15 cellular contexts compared by ENCODE assay signal in genomic region chr2:233764264-233764663, GRCh38. TPM values are rescaled to one million over a fixed set of nuclear protein-coding genes. Genes with fewer than 3 reads are reported as not detected.
A peak's percentile ranks its signal among the peaks of the same experiment; 100 is the strongest.
DNase-seq lines count a peak whose midpoint lies in the region; ATAC-seq and TF ChIP-seq lines count a peak whose summit lies in the region.
"Had no signal": no experiment of that assay in that cellular context is flagged by ENCODE, and none has a peak within 500 bp of the region (broad histone marks: within the 10 kb centered on the region; RNA-seq: fewer than 3 reads in every experiment).

No MANE protein-coding gene starts in this region.

- no peaks in the 10 kb centered on the region for H3K9me3 Mint-ChIP-seq in activated CD8-positive, alpha-beta T cell treated with anti-CD3 and anti-CD28 coated beads, Interleukin-2, amount 10 ng/mL, durations not matched to agents 7 days and 5 days (ENCODE audit: insufficient read depth)
- H3K9me3 Mint-ChIP-seq: activated CD4-positive, alpha-beta T cell treated with anti-CD3 and anti-CD28 coated beads, Interleukin-2, amount 10 ng/mL, durations not matched to agents 24 days and 14 days; activated T-helper 1 cell treated with anti-CD3 and anti-CD28 coated beads, Interleukin-12 subunit alpha, Interleukin-12 subunit beta, Interleukin-2, Interleukin-4 antibody, amounts not matched to agents 30 ng/mL and 10 ng/mL and 1 ng/mL, durations not matched to agents 14 hours and 24 hours and 36 hours; T-cell had no signal

- DNase-seq in AG04450 (ENCODE audit: low read depth, low spot score) = peak; percentile 42
- DNase-seq in HK-2 (ENCODE audit: unreplicated experiment) = peak; percentile 4
- peak; percentile 39 to 63 for DNase-seq in cardiac fibroblast (ENCODE audit: low read depth in 2 of 2)
- peak; percentile 87 for DNase-seq in left lobe of liver (ENCODE audit: low spot score)
- DNase-seq in NCI-H69 (lab: John Stamatoyannopoulos, UW) = no peak
- DNase-seq in DMS53 (lab: John Stamatoyannopoulos, UW) = no peak
- no peak for DNase-seq in NCI-H2196 (lab: John Stamatoyannopoulos, UW; ENCODE audit: unreplicated experiment)
- no peak for DNase-seq in activated CD8-positive, alpha-beta T cell treated with anti-CD3 and anti-CD28 coated beads, Interleukin-2, amount 10 ng/mL, durations not matched to agents 7 days and 5 days
- DNase-seq: activated CD4-positive, alpha-beta T cell treated with anti-CD3 and anti-CD28 coated beads, Interleukin-2, amount 10 ng/mL, durations not matched to agents 24 days and 14 days; KG1; NCI-H1930; pancreas; T-cell had no signal

- ATAC-seq in left lobe of liver = peak; percentile 65
- ATAC-seq in activated CD8-positive, alpha-beta T cell treated with anti-CD3 and anti-CD28 coated beads, Interleukin-2, amount 10 ng/mL, durations not matched to agents 7 days and 5 days = no peak
- ATAC-seq: pancreas, T-cell had no signal

- CTCF ChIA-PET in AG04450 (lab: Charles Lee) = interaction anchor here (0.6 kb wide), 1 partner anchor 284 kb away, joined by 3 read pairs; no protein-coding TSS in a partner anchor
- CTCF ChIA-PET in activated CD8-positive, alpha-beta T cell treated with anti-CD3 and anti-CD28 coated beads, Interleukin-2, amount 10 ng/mL, durations not matched to agents 7 days and 5 days (lab: Charles Lee) = no interaction called here

- H3K4me3 ChIP-seq in AG04450 (ENCODE audit: low read depth, low read length) (no peak overlapping the region), cardiac fibroblast (replicated peaks in 1 of 2; ENCODE audit: low read depth in 2 of 2, low read length in 2 of 2) (no peak overlapping the region)
- H3K4me3 ChIP-seq: BLaER1 treated with 17β-estradiol and CSF1 and Interleukin-3, amounts not matched to agents 10 nM and 100 nM; pancreas had no signal

- H3K27ac Mint-ChIP-seq in activated CD8-positive, alpha-beta T cell treated with anti-CD3 and anti-CD28 coated beads, Interleukin-2, amount 10 ng/mL, durations not matched to agents 7 days and 5 days = no peak overlapping the region
- H3K27ac Mint-ChIP-seq: activated CD4-positive, alpha-beta T cell treated with anti-CD3 and anti-CD28 coated beads, Interleukin-2, amount 10 ng/mL, durations not matched to agents 24 days and 14 days; activated T-helper 1 cell treated with anti-CD3 and anti-CD28 coated beads, Interleukin-12 subunit alpha, Interleukin-12 subunit beta, Interleukin-2, Interleukin-4 antibody, amounts not matched to agents 30 ng/mL and 10 ng/mL and 1 ng/mL, durations not matched to agents 14 hours and 24 hours and 36 hours; T-cell had no signal

- H3K4me1 Mint-ChIP-seq in activated CD8-positive, alpha-beta T cell treated with anti-CD3 and anti-CD28 coated beads, Interleukin-2, amount 10 ng/mL, durations not matched to agents 7 days and 5 days (ENCODE audit: low read depth) = no peaks in the 10 kb centered on the region
- H3K4me1 Mint-ChIP-seq: T-cell had no signal

- H3K27me3 ChIP-seq in AG04450 (ENCODE audit: control insufficient read depth, insufficient read depth, low read length) = no peaks in the 10 kb centered on the region
- H3K27me3 ChIP-seq: BLaER1 treated with 17β-estradiol and CSF1 and Interleukin-3, amounts not matched to agents 10 nM and 100 nM; pancreas had no signal

- peaks cover 3% of the 10 kb centered on the region; the same call in 1 of the 2 replicates for H3K9me3 ChIP-seq in AG04450 (ENCODE audit: control insufficient read depth, insufficient read depth, low read length)
- H3K9me3 ChIP-seq: pancreas had no signal

- no peak overlapping the region for H3K4me3 Mint-ChIP-seq in activated CD8-positive, alpha-beta T cell treated with anti-CD3 and anti-CD28 coated beads, Interleukin-2, amount 10 ng/mL, durations not matched to agents 7 days and 5 days
- H3K4me3 Mint-ChIP-seq: activated CD4-positive, alpha-beta T cell treated with anti-CD3 and anti-CD28 coated beads, Interleukin-2, amount 10 ng/mL, durations not matched to agents 24 days and 14 days; activated T-helper 1 cell treated with anti-CD3 and anti-CD28 coated beads, Interleukin-12 subunit alpha, Interleukin-12 subunit beta, Interleukin-2, Interleukin-4 antibody, amounts not matched to agents 30 ng/mL and 10 ng/mL and 1 ng/mL, durations not matched to agents 14 hours and 24 hours and 36 hours; T-cell had no signal

- POLR2A ChIA-PET in AG04450 (lab: Yijun Ruan, JAX) = no interaction called here
- POLR2A ChIA-PET in activated CD8-positive, alpha-beta T cell treated with anti-CD3 and anti-CD28 coated beads, Interleukin-2, amount 10 ng/mL, durations not matched to agents 7 days and 5 days (lab: Charles Lee) = no interaction called here

- peak overlapping the region; percentile 75 for H3K27ac ChIP-seq in AG04450 (ENCODE audit: low read depth, low read length)
- H3K27ac ChIP-seq: pancreas had no signal

- TF ChIP-seq CTCF in AG04450 (IDR thresholded peaks at IDR 0.05; ENCODE audit: low read depth, low read length) (no peak), cardiac fibroblast (IDR thresholded peaks at IDR 0.05; ENCODE audit: low read depth, low read length) (no peak)

- H3K36me3 Mint-ChIP-seq in activated CD8-positive, alpha-beta T cell treated with anti-CD3 and anti-CD28 coated beads, Interleukin-2, amount 10 ng/mL, durations not matched to agents 7 days and 5 days (ENCODE audit: low read depth) = no peaks in the 10 kb centered on the region
- H3K36me3 Mint-ChIP-seq: T-cell had no signal

- H3K27me3 Mint-ChIP-seq in activated CD8-positive, alpha-beta T cell treated with anti-CD3 and anti-CD28 coated beads, Interleukin-2, amount 10 ng/mL, durations not matched to agents 7 days and 5 days (ENCODE audit: low read depth) = peaks cover 21% of the 10 kb centered on the region

RNA-seq across cellular contexts. Expression of gene UGT1A1, which starts 4.2 kb away (rescaled TPM):
- polyA plus RNA-seq in AG04450 (2011; rRNA removed) = not detected in 2 replicates
- not detected in 2 replicates for polyA minus RNA-seq in AG04450 (2011; rRNA and poly(A)+ RNA removed)
- 152 TPM for total RNA-seq in left lobe of liver
- not detected for total RNA-seq in activated CD8-positive, alpha-beta T cell treated with anti-CD3 and anti-CD28 coated beads, Interleukin-2, amount 10 ng/mL, durations not matched to agents 7 days and 5 days
- total RNA-seq: activated CD4-positive, alpha-beta T cell treated with anti-CD3 and anti-CD28 coated beads, Interleukin-2, amount 10 ng/mL, durations not matched to agents 24 days and 14 days; activated T-helper 1 cell treated with anti-CD3 and anti-CD28 coated beads, Interleukin-12 subunit alpha, Interleukin-12 subunit beta, Interleukin-2, Interleukin-4 antibody, amounts not matched to agents 30 ng/mL and 10 ng/mL and 1 ng/mL, durations not matched to agents 14 hours and 24 hours and 36 hours; T-cell had no signal
- polyA plus RNA-seq: pancreas had no signal

RNA-seq across cellular contexts. Expression of gene MROH2A, which starts 13.9 kb away (rescaled TPM):
- polyA plus RNA-seq in AG04450 (2011; rRNA removed) = not detected in 2 replicates
- polyA minus RNA-seq in AG04450 (2011; rRNA and poly(A)+ RNA removed) = not detected in 2 replicates
- 6.6 TPM for total RNA-seq in left lobe of liver
- not detected for total RNA-seq in activated CD8-positive, alpha-beta T cell treated with anti-CD3 and anti-CD28 coated beads, Interleukin-2, amount 10 ng/mL, durations not matched to agents 7 days and 5 days
- total RNA-seq: activated CD4-positive, alpha-beta T cell treated with anti-CD3 and anti-CD28 coated beads, Interleukin-2, amount 10 ng/mL, durations not matched to agents 24 days and 14 days; activated T-helper 1 cell treated with anti-CD3 and anti-CD28 coated beads, Interleukin-12 subunit alpha, Interleukin-12 subunit beta, Interleukin-2, Interleukin-4 antibody, amounts not matched to agents 30 ng/mL and 10 ng/mL and 1 ng/mL, durations not matched to agents 14 hours and 24 hours and 36 hours; pancreas; T-cell had no signal
- polyA plus RNA-seq: pancreas had no signal

RNA-seq across cellular contexts. Expression of gene UGT1A3, which starts 35.4 kb away (rescaled TPM):
- polyA plus RNA-seq in AG04450 (2011; rRNA removed) = not detected in 2 replicates
- polyA minus RNA-seq in AG04450 (2011; rRNA and poly(A)+ RNA removed) = not detected in 2 replicates
- total RNA-seq in left lobe of liver = 52.8 TPM
- not detected for total RNA-seq in activated CD8-positive, alpha-beta T cell treated with anti-CD3 and anti-CD28 coated beads, Interleukin-2, amount 10 ng/mL, durations not matched to agents 7 days and 5 days
- total RNA-seq: activated CD4-positive, alpha-beta T cell treated with anti-CD3 and anti-CD28 coated beads, Interleukin-2, amount 10 ng/mL, durations not matched to agents 24 days and 14 days; activated T-helper 1 cell treated with anti-CD3 and anti-CD28 coated beads, Interleukin-12 subunit alpha, Interleukin-12 subunit beta, Interleukin-2, Interleukin-4 antibody, amounts not matched to agents 30 ng/mL and 10 ng/mL and 1 ng/mL, durations not matched to agents 14 hours and 24 hours and 36 hours; pancreas; T-cell had no signal
- polyA plus RNA-seq: pancreas had no signal

RNA-seq across cellular contexts. Expression of gene UGT1A4, which starts 45.7 kb away (rescaled TPM):
- polyA plus RNA-seq in AG04450 (2011; rRNA removed) = not detected in 2 replicates
- polyA minus RNA-seq in AG04450 (2011; rRNA and poly(A)+ RNA removed) = not detected in 2 replicates
- total RNA-seq in left lobe of liver = 454 TPM
- total RNA-seq in activated CD8-positive, alpha-beta T cell treated with anti-CD3 and anti-CD28 coated beads, Interleukin-2, amount 10 ng/mL, durations not matched to agents 7 days and 5 days = not detected
- total RNA-seq: activated CD4-positive, alpha-beta T cell treated with anti-CD3 and anti-CD28 coated beads, Interleukin-2, amount 10 ng/mL, durations not matched to agents 24 days and 14 days; activated T-helper 1 cell treated with anti-CD3 and anti-CD28 coated beads, Interleukin-12 subunit alpha, Interleukin-12 subunit beta, Interleukin-2, Interleukin-4 antibody, amounts not matched to agents 30 ng/mL and 10 ng/mL and 1 ng/mL, durations not matched to agents 14 hours and 24 hours and 36 hours; T-cell had no signal
- polyA plus RNA-seq: pancreas had no signal

RNA-seq across cellular contexts. Expression of gene UGT1A5, which starts 51.6 kb away (rescaled TPM):
- polyA plus RNA-seq in AG04450 (2011; rRNA removed) = not detected in 2 replicates
- not detected in 2 replicates for polyA minus RNA-seq in AG04450 (2011; rRNA and poly(A)+ RNA removed)
- total RNA-seq in left lobe of liver = 4.6 TPM
- total RNA-seq in activated CD8-positive, alpha-beta T cell treated with anti-CD3 and anti-CD28 coated beads, Interleukin-2, amount 10 ng/mL, durations not matched to agents 7 days and 5 days = not detected
- total RNA-seq: activated CD4-positive, alpha-beta T cell treated with anti-CD3 and anti-CD28 coated beads, Interleukin-2, amount 10 ng/mL, durations not matched to agents 24 days and 14 days; activated T-helper 1 cell treated with anti-CD3 and anti-CD28 coated beads, Interleukin-12 subunit alpha, Interleukin-12 subunit beta, Interleukin-2, Interleukin-4 antibody, amounts not matched to agents 30 ng/mL and 10 ng/mL and 1 ng/mL, durations not matched to agents 14 hours and 24 hours and 36 hours; pancreas; T-cell had no signal
- polyA plus RNA-seq: pancreas had no signal

Comparison
In these comparisons a context has a peak if more than half of its experiments do, and no peak if none do; other contexts are left out.
1. DNase-seq: peak in AG04450 (single experiment), HK-2 (single experiment), cardiac fibroblast (2 of 2) and left lobe of liver (single experiment); none in NCI-H69 (single experiment), DMS53 (single experiment), NCI-H2196 (single experiment) and activated CD8-positive, alpha-beta T cell treated with anti-CD3 and anti-CD28 coated beads, Interleukin-2, amount 10 ng/mL, durations not matched to agents 7 days and 5 days (single experiment).
2. RNA of gene UGT1A1, which starts 4.2 kb away (total RNA-seq): 152 TPM in left lobe of liver (single experiment); not detected in activated CD8-positive, alpha-beta T cell treated with anti-CD3 and anti-CD28 coated beads, Interleukin-2, amount 10 ng/mL, durations not matched to agents 7 days and 5 days; every median in the first group is over 100 times any median in the second.
3. RNA of gene UGT1A3, which starts 35.4 kb away (total RNA-seq): 52.8 TPM in left lobe of liver (single experiment); not detected in activated CD8-positive, alpha-beta T cell treated with anti-CD3 and anti-CD28 coated beads, Interleukin-2, amount 10 ng/mL, durations not matched to agents 7 days and 5 days; every median in the first group is over 10 times any median in the second.